8 cellular contexts compared by ENCODE assay signal in the genomic region with DNA sequence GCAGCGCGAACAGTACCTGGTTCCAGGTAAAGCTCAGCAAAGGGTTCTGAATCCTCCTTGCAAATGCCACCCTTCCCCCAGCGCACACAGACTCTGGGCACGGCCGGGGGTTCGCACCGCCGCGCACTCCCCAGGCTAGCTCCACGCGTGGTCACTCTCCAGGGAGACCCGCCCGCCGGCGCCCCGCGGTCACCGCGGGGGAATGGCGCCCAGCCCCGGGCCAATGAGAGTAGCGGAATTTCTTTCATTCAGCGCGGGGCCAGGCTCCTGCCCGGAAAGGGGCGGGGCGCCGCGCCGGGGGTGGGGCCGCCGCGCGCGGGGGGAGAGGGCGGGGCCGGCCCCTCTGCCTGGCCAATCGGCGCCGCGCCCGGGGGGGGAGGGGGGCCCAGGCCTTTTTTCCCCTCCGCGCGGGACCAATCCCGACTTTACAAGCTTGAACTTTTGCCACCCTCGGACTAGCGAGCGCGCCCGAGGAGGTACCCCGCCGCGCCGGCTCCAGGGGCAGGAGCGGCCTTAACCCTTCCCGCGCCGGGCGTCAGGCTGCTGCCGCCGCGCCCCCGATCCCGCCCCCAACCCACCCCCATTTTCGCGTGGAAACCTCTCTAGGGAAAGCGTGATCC. TPM values are rescaled to one million over a fixed set of nuclear protein-coding genes. Genes with fewer than 3 reads are reported as not detected.
A peak's percentile ranks its signal among the peaks of the same experiment; 100 is the strongest.
DNase-seq lines count a peak whose midpoint lies in the region; ATAC-seq, FAIRE-seq and TF ChIP-seq lines count a peak whose summit lies in the region.

No MANE protein-coding gene starts in this region.

- H3K9me3 ChIP-seq in right atrium auricular region, result no peaks in the 10 kb centered on the region

- DNase-seq in GM03348 (ENCODE audit: low spot score) (peak; percentile 99), NCI-H1417 treated with DMSO at 0.1 percent for 48 hours (lab: John Stamatoyannopoulos, UW) (peak; percentile 48), T-helper 1 cell (peak; percentile 67 to 88 (median 71)), amniotic epithelial cell (ENCODE audit: low read depth) (peak; percentile 94), right atrium auricular region (ENCODE audit: low spot score) (peak; percentile 97), pulmonary artery endothelial cell (ENCODE audit: low read depth, low spot score) (peak; percentile 84), urothelium cell line (ENCODE audit: low spot score) (peak; percentile 99)

- ATAC-seq in HG02623 (IDR thresholded peaks at IDR 0.05; ENCODE audit: unreplicated experiment), result peak; percentile 54

- no peaks in the 10 kb centered on the region for H3K27me3 ChIP-seq in right atrium auricular region

- H3K27ac ChIP-seq in right atrium auricular region, result peak overlapping the region; percentile 91

- peaks cover 0 to 46% of the 10 kb centered on the region in 2 donors for H3K4me1 ChIP-seq in right atrium auricular region

- FAIRE-seq in urothelium cell line (lab: Jason Lieb, UNC), result peak; percentile 84

- H3K4me3 ChIP-seq in right atrium auricular region, result peak overlapping the region; percentile 69 to 75

- H3K36me3 ChIP-seq in right atrium auricular region, result no peaks in the 10 kb centered on the region

- no peak for TF ChIP-seq CTCF in right atrium auricular region (IDR thresholded peaks at IDR 0.05)

RNA-seq across cellular contexts. Expression of a gene that starts 1.1 kb away (rescaled TPM):
- total RNA-seq in right atrium auricular region (100 to 1,000 TPM in 1 of 2 donors, 10 to 100 TPM in 1; 20.8 to 104 TPM), pulmonary artery endothelial cell (14.9 and 18.9 TPM in 2 replicates)

Comparison
In these comparisons a context has a peak if more than half of its experiments do, and no peak if none do; other contexts are left out.
1. Peak in every context shown above with its lines: DNase-seq, ATAC-seq, H3K4me3 ChIP-seq and H3K27ac ChIP-seq.
2. DNase-seq: peak in every context shown above with its lines; median percentile 99 in GM03348; 99 in urothelium cell line; 97 in right atrium auricular region; 94 in amniotic epithelial cell; 84 in pulmonary artery endothelial cell; 71 in T-helper 1 cell; 48 in NCI-H1417 treated with DMSO at 0.1 percent for 48 hours.